ENCODE assay signal across 8 cellular contexts in the genomic region with DNA sequence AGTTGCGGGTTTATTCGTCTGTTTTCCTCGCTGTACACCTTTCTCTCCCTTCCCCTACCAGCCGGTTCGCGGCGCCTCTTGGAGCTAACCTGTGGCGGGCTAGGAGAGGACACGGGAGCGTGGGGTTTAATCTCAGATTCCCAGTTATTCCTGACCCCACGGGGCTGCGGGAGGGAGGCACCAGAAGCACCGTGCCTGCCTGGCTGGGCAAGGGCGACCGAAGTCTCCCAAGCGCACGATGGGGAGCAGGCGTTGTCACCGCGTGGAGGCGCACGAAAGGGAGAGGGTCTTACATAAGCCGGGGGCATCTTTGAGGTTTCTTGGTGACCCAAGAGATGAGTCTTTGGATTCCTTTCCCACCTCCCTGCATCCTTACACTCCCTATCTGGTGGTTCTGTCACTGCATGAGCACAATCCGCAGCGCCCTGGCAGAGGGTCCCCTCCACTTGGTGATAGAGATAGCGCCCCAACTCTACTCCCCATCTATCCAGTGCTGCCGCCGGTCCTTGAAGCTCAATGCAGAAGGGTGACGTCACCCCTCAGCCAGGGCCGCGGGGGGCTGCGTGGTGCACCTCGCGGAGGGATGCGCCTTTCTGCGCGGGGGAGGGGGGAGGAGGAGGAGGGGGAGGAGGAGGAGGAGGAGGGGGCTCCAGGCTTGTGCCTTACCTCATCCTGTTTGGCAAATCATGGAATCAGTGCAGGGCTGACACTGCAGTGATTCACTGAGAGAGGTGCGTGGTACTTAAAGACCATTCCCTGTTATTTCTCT. TPM values are rescaled to one million over a fixed set of nuclear protein-coding genes. Genes with fewer than 3 reads are reported as not detected.
DNase-seq lines count a peak whose midpoint lies in the region; ATAC-seq and TF ChIP-seq lines count a peak whose summit lies in the region.

No MANE protein-coding gene starts in this region.

- peak overlapping the region; percentile 55 for H3K4me3 ChIP-seq in epithelial cell of proximal tubule (ENCODE audit: low read depth, low read length)
- peak overlapping the region; percentile 43 to 62 (median 55) for H3K4me3 ChIP-seq in upper lobe of left lung

- TF ChIP-seq CTCF in epithelial cell of proximal tubule (conservative IDR thresholded peaks at IDR 0.05; ENCODE audit: low read depth, low read length) (no peak), upper lobe of left lung (IDR thresholded peaks at IDR 0.05) (no peak)

- 2 to 53% methylated on average over 9 to 38 of the region's 38 CpGs for WGBS in upper lobe of left lung, 2 donors

- H3K4me1 Mint-ChIP-seq in activated CD4-positive, alpha-beta memory T cell treated with anti-CD3 and anti-CD28 coated beads, Interleukin-2, amount 10 ng/mL, durations not matched to agents 7 days and 5 days = peaks cover 3% of the 10 kb centered on the region

- no peaks in the 10 kb centered on the region for H3K36me3 ChIP-seq in upper lobe of left lung

- H3K36me3 Mint-ChIP-seq in activated CD4-positive, alpha-beta memory T cell treated with anti-CD3 and anti-CD28 coated beads, Interleukin-2, amount 10 ng/mL, durations not matched to agents 7 days and 5 days (ENCODE audit: low read depth) = no peaks in the 10 kb centered on the region

- peak; percentile 12 for DNase-seq in stimulated activated CD4-positive, alpha-beta T cell treated with anti-CD3 and anti-CD28 coated beads, Interleukin-15, amount 100 ng/mL, for 24 hours
- DNase-seq in stimulated activated CD4-positive, alpha-beta T cell treated with anti-CD3 and anti-CD28 coated beads, Interleukin-1b, Interleukin-23, amount 100 ng/mL, for 48 hours = no peak
- DNase-seq in activated CD4-positive, alpha-beta memory T cell treated with anti-CD3 and anti-CD28 coated beads, Interleukin-2, amount 10 ng/mL, durations not matched to agents 7 days and 5 days = no peak
- DNase-seq in epithelial cell of proximal tubule (ENCODE audit: low read depth) (no peak), myocyte (ENCODE audit: low read depth) (peak; percentile 12), upper lobe of left lung (peak; percentile 28 to 53), NCI-H2196 (lab: John Stamatoyannopoulos, UW; ENCODE audit: unreplicated experiment) (no peak)

- peak overlapping the region; percentile 67 for H3K4me3 Mint-ChIP-seq in activated CD4-positive, alpha-beta memory T cell treated with anti-CD3 and anti-CD28 coated beads, Interleukin-2, amount 10 ng/mL, durations not matched to agents 7 days and 5 days

- H3K9me3 Mint-ChIP-seq in activated CD4-positive, alpha-beta memory T cell treated with anti-CD3 and anti-CD28 coated beads, Interleukin-2, amount 10 ng/mL, durations not matched to agents 7 days and 5 days = no peaks in the 10 kb centered on the region

- H3K9me3 ChIP-seq in upper lobe of left lung = no peaks in the 10 kb centered on the region

- POLR2A ChIA-PET in activated CD4-positive, alpha-beta memory T cell treated with anti-CD3 and anti-CD28 coated beads, Interleukin-2, amount 10 ng/mL, durations not matched to agents 7 days and 5 days (lab: Charles Lee) = no interaction called here

- CTCF ChIA-PET in activated CD4-positive, alpha-beta memory T cell treated with anti-CD3 and anti-CD28 coated beads, Interleukin-2, amount 10 ng/mL, durations not matched to agents 7 days and 5 days (lab: Charles Lee) = no interaction called here

- peaks cover 0 to 6% (median 1%) of the 10 kb centered on the region in 4 donors for H3K4me1 ChIP-seq in upper lobe of left lung

- no peak for TF ChIP-seq POLR2A in upper lobe of left lung (IDR thresholded peaks at IDR 0.05)

- no peaks in the 10 kb centered on the region for H3K27me3 ChIP-seq in upper lobe of left lung

- H3K27ac Mint-ChIP-seq in activated CD4-positive, alpha-beta memory T cell treated with anti-CD3 and anti-CD28 coated beads, Interleukin-2, amount 10 ng/mL, durations not matched to agents 7 days and 5 days = no peak overlapping the region

- no peak for TF ChIP-seq EP300 in upper lobe of left lung (IDR thresholded peaks at IDR 0.05)

- ATAC-seq in upper lobe of left lung (ENCODE audit: low FRiP score in 2 of 2) (peak; percentile 56), GM21381 (IDR thresholded peaks at IDR 0.05; ENCODE audit: unreplicated experiment) (no peak)

- peak overlapping the region in 3 of 4 donors; percentile 10 to 72 (median 49) for H3K27ac ChIP-seq in upper lobe of left lung

- peaks cover 8% of the 10 kb centered on the region for H3K27me3 Mint-ChIP-seq in activated CD4-positive, alpha-beta memory T cell treated with anti-CD3 and anti-CD28 coated beads, Interleukin-2, amount 10 ng/mL, durations not matched to agents 7 days and 5 days

RNA-seq across cellular contexts. Expression of a gene that starts 0.8 kb away (rescaled TPM):
- under 1 TPM; 0.23 to 0.28 TPM for total RNA-seq in activated CD4-positive, alpha-beta memory T cell treated with anti-CD3 and anti-CD28 coated beads, Interleukin-2, amount 10 ng/mL, durations not matched to agents 7 days and 5 days
- total RNA-seq in epithelial cell of proximal tubule (0.29 and 1.9 TPM in 2 replicates), myocyte (34.6 and 38.9 TPM in 2 replicates), upper lobe of left lung (10 to 100 TPM in 5 of 6 donors, 1 to 10 TPM in 1; 7.3 to 65.0 (median 49.4) TPM)
- 89.6 TPM for polyA plus RNA-seq in myocyte (2012)

Comparison
In these comparisons a context has a peak if more than half of its experiments do, and no peak if none do; other contexts are left out.
1. DNase-seq: peak in stimulated activated CD4-positive, alpha-beta T cell treated with anti-CD3 and anti-CD28 coated beads, Interleukin-15, amount 100 ng/mL, for 24 hours (single experiment), myocyte (single experiment) and upper lobe of left lung (2 of 2); none in stimulated activated CD4-positive, alpha-beta T cell treated with anti-CD3 and anti-CD28 coated beads, Interleukin-1b, Interleukin-23, amount 100 ng/mL, for 48 hours (single experiment), activated CD4-positive, alpha-beta memory T cell treated with anti-CD3 and anti-CD28 coated beads, Interleukin-2, amount 10 ng/mL, durations not matched to agents 7 days and 5 days (single experiment), epithelial cell of proximal tubule (single experiment) and NCI-H2196 (single experiment).